ENCODE assay signal across 10 cellular contexts in genomic region chr10:46283217-46283944, GRCh38. TPM values are rescaled to one million over a fixed set of nuclear protein-coding genes. Genes with fewer than 3 reads are reported as not detected.
DNase-seq lines count a peak whose midpoint lies in the region; ATAC-seq, FAIRE-seq and TF ChIP-seq lines count a peak whose summit lies in the region.
"Had no signal": no experiment of that assay in that cellular context is flagged by ENCODE, and none has a peak within 500 bp of the region (broad histone marks: within the 10 kb centered on the region; RNA-seq: fewer than 3 reads in every experiment).

No MANE protein-coding gene starts in this region.

- H3K9me3 Mint-ChIP-seq in stimulated activated naive CD8-positive, alpha-beta T cell treated with anti-CD3 and anti-CD28 coated beads, Interleukin-15, Interleukin-2, amounts not matched to agents 100 ng/mL and 50 ng/mL, for 24 hours = no peaks in the 10 kb centered on the region

- H3K4me1 ChIP-seq in muscle layer of duodenum (ENCODE audit: control insufficient read depth in 1 of 2, insufficient read depth in 2 of 2, low read length in 2 of 2) (peaks cover 5 to 17% of the 10 kb centered on the region in 2 donors), small intestine (ENCODE audit: control insufficient read depth in 2 of 2, insufficient read depth in 1 of 2, low read depth in 1 of 2, low read length in 1 of 2) (no peaks in the 10 kb centered on the region)

- H3K4me1 Mint-ChIP-seq in stimulated activated naive CD8-positive, alpha-beta T cell treated with anti-CD3 and anti-CD28 coated beads, Interleukin-15, Interleukin-2, amounts not matched to agents 100 ng/mL and 50 ng/mL, for 24 hours (ENCODE audit: low read depth) = peaks cover 20% of the 10 kb centered on the region

- peak overlapping the region; percentile 81 for H3K4me3 Mint-ChIP-seq in stimulated activated naive CD8-positive, alpha-beta T cell treated with anti-CD3 and anti-CD28 coated beads, Interleukin-15, Interleukin-2, amounts not matched to agents 100 ng/mL and 50 ng/mL, for 24 hours

- FAIRE-seq in bronchial epithelial cell (lab: Jason Lieb, UNC) (no peak), small intestine (lab: Jason Lieb, UNC) (no peak)

- H3K9me3 ChIP-seq in muscle layer of duodenum (ENCODE audit: control insufficient read depth in 1 of 2, low read length in 2 of 2) (no peaks in the 10 kb centered on the region), small intestine (ENCODE audit: control insufficient read depth, low read depth) (no peaks in the 10 kb centered on the region)

- no peaks in the 10 kb centered on the region for H3K36me3 Mint-ChIP-seq in stimulated activated naive CD8-positive, alpha-beta T cell treated with anti-CD3 and anti-CD28 coated beads, Interleukin-15, Interleukin-2, amounts not matched to agents 100 ng/mL and 50 ng/mL, for 24 hours (ENCODE audit: low read depth)

- H3K27ac ChIP-seq in muscle layer of duodenum (ENCODE audit: low read length) = no peak overlapping the region
- no peak overlapping the region for H3K27ac ChIP-seq in small intestine (ENCODE audit: low read depth in 1 of 2, low read length in 1 of 2)

- H3K36me3 ChIP-seq in bronchial epithelial cell (ENCODE audit: control insufficient read depth, insufficient read depth, low read length) (no peaks in the 10 kb centered on the region), muscle layer of duodenum (ENCODE audit: control insufficient read depth in 1 of 2, insufficient read depth in 2 of 2, low read length in 2 of 2) (no peaks in the 10 kb centered on the region), small intestine (ENCODE audit: control insufficient read depth in 2 of 2, insufficient read depth in 2 of 2, low read length in 2 of 2) (no peaks in the 10 kb centered on the region)

- H3K27me3 Mint-ChIP-seq in stimulated activated naive CD8-positive, alpha-beta T cell treated with anti-CD3 and anti-CD28 coated beads, Interleukin-15, Interleukin-2, amounts not matched to agents 100 ng/mL and 50 ng/mL, for 24 hours = peaks cover 21% of the 10 kb centered on the region

- no peak for ATAC-seq in stimulated activated naive CD8-positive, alpha-beta T cell treated with anti-CD3 and anti-CD28 coated beads, Interleukin-15, Interleukin-2, amounts not matched to agents 100 U/mL and 50 U/mL, for 24 hours
- no peak for ATAC-seq in HG02678 (IDR thresholded peaks at IDR 0.05; ENCODE audit: unreplicated experiment)

- no peak for DNase-seq in stimulated activated naive CD8-positive, alpha-beta T cell treated with anti-CD3 and anti-CD28 coated beads, Interleukin-15, Interleukin-2, amounts not matched to agents 100 U/mL and 50 U/mL, for 24 hours
- no peak for DNase-seq in bronchial epithelial cell (ENCODE audit: low read depth)
- no peak for DNase-seq in NCI-H1436 (lab: John Stamatoyannopoulos, UW)
- no peak for DNase-seq in dermis blood vessel endothelial cell
- DNase-seq in small intestine = no peak
- DNase-seq: DMS79, NCI-H1105 had no signal

- 53 to 91% (median 84%) methylated on average over 6 to 9 of the region's 14 CpGs for WGBS in small intestine, 3 donors

- H3K27me3 ChIP-seq in bronchial epithelial cell (ENCODE audit: control insufficient read depth, insufficient read depth, low read length) (peaks cover 7% of the 10 kb centered on the region), muscle layer of duodenum (ENCODE audit: low read depth, low read length) (no peaks in the 10 kb centered on the region), small intestine (ENCODE audit: control insufficient read depth in 2 of 2, insufficient read depth in 2 of 2, low read length in 2 of 2) (no peaks in the 10 kb centered on the region)

- H3K27ac Mint-ChIP-seq in stimulated activated naive CD8-positive, alpha-beta T cell treated with anti-CD3 and anti-CD28 coated beads, Interleukin-15, Interleukin-2, amounts not matched to agents 100 ng/mL and 50 ng/mL, for 24 hours = no peak overlapping the region

- H3K4me3 ChIP-seq in bronchial epithelial cell (ENCODE audit: low read depth, low read length) = peak overlapping the region; percentile 33
- peak overlapping the region; percentile 62 to 66 for H3K4me3 ChIP-seq in muscle layer of duodenum (ENCODE audit: low read depth in 1 of 2, low read length in 2 of 2)
- H3K4me3 ChIP-seq in small intestine (ENCODE audit: low read depth in 1 of 2, low read length in 2 of 2) = peak overlapping the region in 1 of 2 donors; percentile 64

- no peak for TF ChIP-seq CTCF in bronchial epithelial cell (IDR thresholded peaks at IDR 0.05; ENCODE audit: insufficient read depth, low read length, severe bottlenecking)

RNA-seq across cellular contexts. Expression of gene ANTXRL, which starts 3.4 kb away (rescaled TPM):
- not detected in 2 replicates for total RNA-seq in bronchial epithelial cell
- total RNA-seq in dermis blood vessel endothelial cell = not detected in 2 replicates
- under 1 TPM in 1 of 3 donors, not detected in 2; 0.01 TPM for polyA plus RNA-seq in small intestine
